28 cellular contexts compared by ENCODE assay signal in genomic region chr6:144849920-144850319, GRCh38.
"Had no signal": no experiment of that assay in that cellular context is flagged by ENCODE, and none has a peak within 500 bp of the region (broad histone marks: within the 10 kb centered on the region; RNA-seq: fewer than 3 reads in every experiment).

No MANE protein-coding gene starts in this region.

- H3K4me3 ChIP-seq: coronary artery, dorsolateral prefrontal cortex, gastroesophageal sphincter, pancreas, prostate gland, skin epidermis, thoracic aorta, uterus had no signal

- H3K4me3 Mint-ChIP-seq: activated B cell treated with CpG ODN at 0.5 μM for 24 hours; activated naive CD8-positive, alpha-beta T cell treated with anti-CD3 and anti-CD28 coated beads, Interleukin-2, amount 10 ng/mL, durations not matched to agents 7 days and 5 days; activated T-cell treated with anti-CD3 and anti-CD28 coated beads, Interleukin-2, amount 50 U/mL, for 72 hours; neural crest cell; stimulated activated naive CD8-positive, alpha-beta T cell treated with anti-CD3 and anti-CD28 coated beads, Interleukin-15, Interleukin-2, amounts not matched to agents 100 ng/mL and 50 ng/mL, for 24 hours; type B pancreatic cell had no signal

- H3K27me3 ChIP-seq: brain microvascular endothelial cell, dorsolateral prefrontal cortex, gastroesophageal sphincter, pancreas, uterus had no signal

- H3K27ac ChIP-seq: brain microvascular endothelial cell, coronary artery, dorsolateral prefrontal cortex, gastroesophageal sphincter, pancreas, prostate gland, skin epidermis, thoracic aorta, uterus had no signal

- H3K27ac Mint-ChIP-seq: activated B cell treated with CpG ODN at 0.5 μM for 24 hours; activated naive CD8-positive, alpha-beta T cell treated with anti-CD3 and anti-CD28 coated beads, Interleukin-2, amount 10 ng/mL, durations not matched to agents 7 days and 5 days; activated T-cell treated with anti-CD3 and anti-CD28 coated beads, Interleukin-2, amount 50 U/mL, for 72 hours; stimulated activated naive CD8-positive, alpha-beta T cell treated with anti-CD3 and anti-CD28 coated beads, Interleukin-15, Interleukin-2, amounts not matched to agents 100 ng/mL and 50 ng/mL, for 24 hours; type B pancreatic cell had no signal

- H3K4me1 Mint-ChIP-seq: activated B cell treated with CpG ODN at 0.5 μM for 24 hours had no signal

- H3K27me3 Mint-ChIP-seq: activated B cell treated with CpG ODN at 0.5 μM for 24 hours; activated naive CD8-positive, alpha-beta T cell treated with anti-CD3 and anti-CD28 coated beads, Interleukin-2, amount 10 ng/mL, durations not matched to agents 7 days and 5 days; stimulated activated naive CD8-positive, alpha-beta T cell treated with anti-CD3 and anti-CD28 coated beads, Interleukin-15, Interleukin-2, amounts not matched to agents 100 ng/mL and 50 ng/mL, for 24 hours; type B pancreatic cell had no signal

- H3K9me3 Mint-ChIP-seq: activated B cell treated with CpG ODN at 0.5 μM for 24 hours; activated naive CD8-positive, alpha-beta T cell treated with anti-CD3 and anti-CD28 coated beads, Interleukin-2, amount 10 ng/mL, durations not matched to agents 7 days and 5 days; stimulated activated naive CD8-positive, alpha-beta T cell treated with anti-CD3 and anti-CD28 coated beads, Interleukin-15, Interleukin-2, amounts not matched to agents 100 ng/mL and 50 ng/mL, for 24 hours had no signal

- DNase-seq: activated B cell treated with CpG ODN at 0.5 μM for 24 hours; activated CD4-positive, alpha-beta T cell treated with anti-CD3 and anti-CD28 coated beads, Interleukin-2, amount 50 U/mL, for 4 hours; activated effector memory CD4-positive, alpha-beta T cell treated with Interleukin-2 at 50 U/mL for 16 hours; activated naive CD4-positive, alpha-beta T cell treated with Interleukin-2 at 50 U/mL for 16 hours; activated naive CD8-positive, alpha-beta T cell treated with anti-CD3 and anti-CD28 coated beads, Interleukin-2, amount 10 ng/mL, durations not matched to agents 7 days and 5 days; activated T-cell treated with anti-CD3 and anti-CD28 coated beads for 4 hours; activated T-cell treated with anti-CD3 and anti-CD28 coated beads, Interleukin-2, amount 50 U/mL, for 72 hours; brain microvascular endothelial cell; dorsolateral prefrontal cortex; head of caudate nucleus; hippocampal formation; kidney; left colon; mammary epithelial cell; nucleus accumbens; pancreas; retina; stimulated activated CD4-positive, alpha-beta T cell treated with anti-CD3 and anti-CD28 coated beads, Interleukin-12 subunit alpha, Interleukin-12 subunit beta, amount 100 ng/mL, for 4 hours; stimulated activated CD4-positive, alpha-beta T cell treated with anti-CD3 and anti-CD28 coated beads, Interleukin-4, amount 100 ng/mL, for 1 hour; uterus had no signal

- H3K4me1 ChIP-seq: gastroesophageal sphincter, pancreas, prostate gland, uterus had no signal

- H3K9me3 ChIP-seq: gastroesophageal sphincter, pancreas, prostate gland, thoracic aorta, uterus had no signal

- H3K36me3 ChIP-seq: brain microvascular endothelial cell, uterus had no signal
